Comparison of ENCODE assay signal across 9 cellular contexts in the genomic region with DNA sequence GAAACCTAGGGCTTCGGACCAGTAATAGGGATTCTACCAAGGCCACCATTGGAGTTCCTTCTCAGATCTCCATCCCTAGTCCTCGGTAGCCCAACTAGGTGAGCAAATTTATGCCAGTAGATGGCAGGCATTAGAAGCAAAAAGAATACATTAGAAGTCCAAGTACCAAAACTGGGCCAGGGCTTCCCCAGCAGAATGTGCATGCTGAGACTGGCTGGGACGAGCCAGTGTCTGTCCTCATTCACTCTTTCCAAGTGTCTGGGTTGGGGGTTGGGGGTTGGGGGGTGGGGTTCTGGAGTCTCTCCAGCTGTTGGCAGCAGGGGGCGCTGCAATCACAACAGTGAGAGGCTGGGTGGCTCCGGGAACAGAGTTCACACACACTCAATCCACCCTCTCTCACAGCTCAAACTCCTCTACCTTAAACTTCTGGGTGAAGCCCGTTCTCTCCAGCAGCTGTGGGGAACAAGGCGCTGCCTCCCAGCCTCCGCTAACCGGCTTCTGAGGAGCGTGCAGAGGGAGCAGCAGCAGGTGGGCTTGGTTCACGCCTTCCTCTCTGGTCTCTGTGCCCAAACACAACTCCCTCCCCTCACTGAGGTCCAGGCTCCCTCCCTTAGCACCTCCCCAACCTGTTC. TPM values are rescaled to one million over a fixed set of nuclear protein-coding genes. Genes with fewer than 3 reads are reported as not detected.
DNase-seq lines count a peak whose midpoint lies in the region; ATAC-seq and TF ChIP-seq lines count a peak whose summit lies in the region.
"Had no signal": no experiment of that assay in that cellular context is flagged by ENCODE, and none has a peak within 500 bp of the region (broad histone marks: within the 10 kb centered on the region; RNA-seq: fewer than 3 reads in every experiment).

No MANE protein-coding gene starts in this region.

- H2AK5ac ChIP-seq in H9 (ENCODE audit: insufficient read length, low read length): no peak overlapping the region

- no TSS peak for BruUV-seq in PC-9 (replicated peaks; lab: Mats Ljungman, UMichigan)

- no peak overlapping the region for H2BK15ac ChIP-seq in H9 (ENCODE audit: low read depth, low read length)

- H3T11ph ChIP-seq in H9 (ENCODE audit: low read length): no peak overlapping the region

- DNase-seq in AG10803 (ENCODE audit: low read depth): peak; percentile 69
- peak; percentile 84 for DNase-seq in H9
- peak in 1 of 2 experiments; percentile 48 for DNase-seq in PC-9
- peak in 1 of 2 donors; percentile 79 for DNase-seq in activated naive CD4-positive, alpha-beta T cell treated with anti-CD3 and anti-CD28 coated beads, Interleukin-2, amount 50 U/mL, for 72 hours (ENCODE audit: low spot score in 2 of 2)
- peak in 2 of 3 donors; percentile 60 to 63 for DNase-seq in right cardiac atrium
- DNase-seq in stimulated activated CD4-positive, alpha-beta T cell treated with anti-CD3 and anti-CD28 coated beads, Interleukin-15, amount 100 ng/mL, for 48 hours (ENCODE audit: low read depth in 2 of 2): peak; percentile 53 to 61
- no peak for DNase-seq in ureter (ENCODE audit: low spot score)

- no CpG with 5 or more reads among the region's 11 CpGs for WGBS in H9 (ENCODE audit: extremely low coverage, insufficient read length, low lambda C conversion rate)
- 39% methylated on average over 11 of the region's 11 CpGs for WGBS in right cardiac atrium

- H3K56ac ChIP-seq in H9 (ENCODE audit: insufficient read length, low read depth, low read length): no peak overlapping the region

- no peak overlapping the region for H3K9ac ChIP-seq in H9 (ENCODE audit: extremely low read depth, insufficient read length, low read length)

- H3K79me2 ChIP-seq in H9 (ENCODE audit: insufficient read depth, low read length) (no peaks in the 10 kb centered on the region), PC-9 (ENCODE audit: low read depth) (no peaks in the 10 kb centered on the region)

- no peak overlapping the region; a peak in 1 of 7 replicates for H3K27ac Mint-ChIP-seq in H9
- H3K27ac Mint-ChIP-seq in activated naive CD4-positive, alpha-beta T cell treated with anti-CD3 and anti-CD28 coated beads, Interleukin-2, amount 50 U/mL, for 72 hours: no peak overlapping the region
- H3K27ac Mint-ChIP-seq: naive thymus-derived CD4-positive, alpha-beta T cell had no signal

- H3K36me3 Mint-ChIP-seq in H9 (ENCODE audit: insufficient read depth in 1 of 3, low read depth in 3 of 3): no peaks in the 10 kb centered on the region
- no peaks in the 10 kb centered on the region for H3K36me3 Mint-ChIP-seq in activated naive CD4-positive, alpha-beta T cell treated with anti-CD3 and anti-CD28 coated beads, Interleukin-2, amount 50 U/mL, for 72 hours
- H3K36me3 Mint-ChIP-seq: naive thymus-derived CD4-positive, alpha-beta T cell had no signal

- no peaks in the 10 kb centered on the region for H3F3A ChIP-seq in PC-9 (ENCODE audit: insufficient read depth, low read depth)

- intact Hi-C loops in PC-9 (cut with micrococcal nuclease; ENCODE audit: unreplicated experiment) (loop anchor here (1.0 to 5.0 kb wide), 5 partner anchors 113 to 387 kb away; partner anchors contain the start of gene SIK2), right cardiac atrium (cut with DNase I) (loop anchor here in 1 of 4 donors (10.0 kb wide), 1 partner anchor 110 kb away; no protein-coding TSS in a partner anchor)

- H3K9me3 ChIP-seq in H9 (ENCODE audit: control insufficient read depth, low read depth, low read length): no peaks in the 10 kb centered on the region
- no peaks in the 10 kb centered on the region for H3K9me3 ChIP-seq in PC-9 (ENCODE audit: insufficient read depth, low read depth)
- no peaks in the 10 kb centered on the region for H3K9me3 ChIP-seq in right cardiac atrium (ENCODE audit: control insufficient read depth, low read length)

- H3K4ac ChIP-seq in H9 (ENCODE audit: low read depth, low read length): no peak overlapping the region

- peak overlapping the region; percentile 33 for H3K4me2 ChIP-seq in H9 (ENCODE audit: insufficient read depth, insufficient read length, low read length)
- no peak overlapping the region for H3K4me2 ChIP-seq in PC-9

- no peak overlapping the region for H3K23ac ChIP-seq in H9 (ENCODE audit: insufficient read length, low read depth, low read length)

- no peak overlapping the region for H4K8ac ChIP-seq in H9 (replicated peaks; ENCODE audit: insufficient read length, low read depth, low read length)

- no peak overlapping the region for H4K91ac ChIP-seq in H9 (ENCODE audit: insufficient read length, low read depth, low read length)

- H3K18ac ChIP-seq in H9 (ENCODE audit: insufficient read length, low read depth, low read length): no peak overlapping the region

- POLR2A ChIA-PET in PC-9 (lab: Charles Lee; ENCODE audit: unreplicated experiment): no interaction called here

- H4K5ac ChIP-seq in H9 (ENCODE audit: insufficient read length, low read depth, low read length): no peak overlapping the region

- H2BK20ac ChIP-seq in H9 (ENCODE audit: low read depth, low read length, poor library complexity, severe bottlenecking): no peak overlapping the region

- no peaks in the 10 kb centered on the region for H3K9me3 Mint-ChIP-seq in H9
- H3K9me3 Mint-ChIP-seq in activated naive CD4-positive, alpha-beta T cell treated with anti-CD3 and anti-CD28 coated beads, Interleukin-2, amount 50 U/mL, for 72 hours: no peaks in the 10 kb centered on the region
- H3K9me3 Mint-ChIP-seq: naive thymus-derived CD4-positive, alpha-beta T cell had no signal

- H3K4me1 Mint-ChIP-seq in H9: peaks cover 15 to 17% of the 10 kb centered on the region in 2 experiments

- CTCF ChIA-PET in PC-9 (lab: Charles Lee): interaction anchor here (0.7 to 1.1 kb wide), 2 partner anchors 104 to 323 kb away, joined by 3 read pairs; no protein-coding TSS in a partner anchor

- no peak overlapping the region for H2BK5ac ChIP-seq in H9 (ENCODE audit: insufficient read length, low read length)

- H2BK120ac ChIP-seq in H9 (ENCODE audit: low read depth, low read length, poor library complexity, severe bottlenecking): no peak overlapping the region

- TF ChIP-seq CTCF in AG10803 (conservative IDR thresholded peaks at IDR 0.05; ENCODE audit: low read length) (peak; percentile 54), H9 (conservative IDR thresholded peaks at IDR 0.05) (peak; percentile 76), PC-9 (conservative IDR thresholded peaks at IDR 0.05) (peak; percentile 58)

- no peaks in the 10 kb centered on the region for H3K4me1 ChIP-seq in H9 (ENCODE audit: insufficient read depth, low read length)
- no peaks in the 10 kb centered on the region for H3K4me1 ChIP-seq in PC-9 (replicated peaks; ENCODE audit: insufficient read depth)
- H3K4me1 ChIP-seq in right cardiac atrium (ENCODE audit: control insufficient read depth, insufficient read depth, low read length): no peaks in the 10 kb centered on the region

- peak; percentile 82 to 92 for ATAC-seq in activated naive CD4-positive, alpha-beta T cell treated with anti-CD3 and anti-CD28 coated beads, Interleukin-2, amount 50 U/mL, for 72 hours
- peak in 1 of 2 donors; percentile 36 for ATAC-seq in right cardiac atrium
- ATAC-seq in GM21447 (IDR thresholded peaks at IDR 0.05; ENCODE audit: unreplicated experiment): no peak
- ATAC-seq: naive thymus-derived CD4-positive, alpha-beta T cell had no signal

- no peaks in the 10 kb centered on the region for H3K79me1 ChIP-seq in H9 (ENCODE audit: insufficient read depth, low read depth, low read length, poor library complexity, severe bottlenecking)

- no peaks in the 10 kb centered on the region for H3K36me3 ChIP-seq in PC-9 (ENCODE audit: low read depth)

- no peak overlapping the region for H3K27ac ChIP-seq in H9 (ENCODE audit: insufficient read length, low read depth, low read length)
- no peak overlapping the region for H3K27ac ChIP-seq in PC-9
- no peak overlapping the region for H3K27ac ChIP-seq in right cardiac atrium (ENCODE audit: low read length)

- no peaks in the 10 kb centered on the region for H3K23me2 ChIP-seq in H9 (ENCODE audit: insufficient read length, low read depth, low read length, poor library complexity, severe bottlenecking)

- H4K20me1 ChIP-seq in H9 (ENCODE audit: control insufficient read depth, insufficient read depth, insufficient read length) (no peaks in the 10 kb centered on the region), PC-9 (ENCODE audit: insufficient read depth) (no peaks in the 10 kb centered on the region)

- H3K4me3 Mint-ChIP-seq in H9: peak overlapping the region; percentile 57 to 66
- H3K4me3 Mint-ChIP-seq: naive thymus-derived CD4-positive, alpha-beta T cell had no signal

- no peak overlapping the region for H2BK12ac ChIP-seq in H9 (ENCODE audit: insufficient read length, low read depth, low read length)

- H3K27me3 Mint-ChIP-seq in H9 (ENCODE audit: low read depth): peaks cover 17% of the 10 kb centered on the region

- no peak overlapping the region for H3K14ac ChIP-seq in H9 (ENCODE audit: insufficient read depth, low read length)

- H3K9me2 ChIP-seq in PC-9 (ENCODE audit: insufficient read depth): no peaks in the 10 kb centered on the region

- H3K4me3 ChIP-seq in AG10803 (ENCODE audit: low read length) (no peak overlapping the region), PC-9 (no peak overlapping the region), right cardiac atrium (ENCODE audit: low read length) (no peak overlapping the region)

- H3K27me3 ChIP-seq in H9 (ENCODE audit: insufficient read depth, low read length): no peaks in the 10 kb centered on the region
- no peaks in the 10 kb centered on the region for H3K27me3 ChIP-seq in PC-9 (ENCODE audit: insufficient read depth, low read depth)
- H3K27me3 ChIP-seq in right cardiac atrium (ENCODE audit: control insufficient read depth, insufficient read depth): no peaks in the 10 kb centered on the region

- H2AFZ ChIP-seq in H9 (ENCODE audit: low read length): no peak overlapping the region
- H2AFZ ChIP-seq in PC-9: no peak overlapping the region

RNA-seq across cellular contexts. Expression of gene BTG4, which starts 57.5 kb away (rescaled TPM):
- total RNA-seq in H9 (2021): not detected in 2 replicates
- not detected in 2 replicates for total RNA-seq in PC-9 (2021)
- under 1 TPM in 1 of 2 donors, not detected in 1; 0.23 TPM for total RNA-seq in activated naive CD4-positive, alpha-beta T cell treated with anti-CD3 and anti-CD28 coated beads, Interleukin-2, amount 50 U/mL, for 72 hours
- total RNA-seq in right cardiac atrium: not detected
- polyA plus RNA-seq in right cardiac atrium: not detected
- not detected for total RNA-seq in ureter
- total RNA-seq: naive thymus-derived CD4-positive, alpha-beta T cell had no signal
- polyA plus RNA-seq: naive thymus-derived CD4-positive, alpha-beta T cell had no signal

RNA-seq across cellular contexts. Expression of gene HOATZ, which starts 59.9 kb away (rescaled TPM):
- total RNA-seq in H9 (2021) (not detected in 2 replicates), PC-9 (2021) (not detected in 2 replicates), right cardiac atrium (not detected), ureter (not detected)
- total RNA-seq in activated naive CD4-positive, alpha-beta T cell treated with anti-CD3 and anti-CD28 coated beads, Interleukin-2, amount 50 U/mL, for 72 hours: not detected
- not detected for polyA plus RNA-seq in right cardiac atrium
- total RNA-seq: naive thymus-derived CD4-positive, alpha-beta T cell had no signal
- polyA plus RNA-seq: naive thymus-derived CD4-positive, alpha-beta T cell had no signal
